8 cellular contexts compared by ENCODE assay signal in genomic region chr20:31675828-31676533, GRCh38. TPM values are rescaled to one million over a fixed set of nuclear protein-coding genes. Genes with fewer than 3 reads are reported as not detected.
DNase-seq lines count a peak whose midpoint lies in the region; ATAC-seq lines count a peak whose summit lies in the region.

No MANE protein-coding gene starts in this region.

- no peaks in the 10 kb centered on the region for H3K27me3 ChIP-seq in thymus (ENCODE audit: control insufficient read depth, insufficient read depth)

- H3K27me3 Mint-ChIP-seq in dendritic cell treated with granulocyte-macrophage colony-stimulating factor and Interleukin-4, amounts not matched to agents 40 ng/mL and 50 ng/mL, for 4 days: no peaks in the 10 kb centered on the region

- H3K27ac ChIP-seq in thymus (ENCODE audit: low read depth): peak overlapping the region; percentile 68

- intact Hi-C loops in dendritic cell treated with granulocyte-macrophage colony-stimulating factor and Interleukin-4, amounts not matched to agents 40 ng/mL and 50 ng/mL, for 4 days (cut with micrococcal nuclease): loop anchor here (1.0 kb wide), 2 partner anchors 23 to 47 kb away; no protein-coding TSS in a partner anchor

- H3K36me3 ChIP-seq in thymus (ENCODE audit: control insufficient read depth, insufficient read depth): peaks cover 38% of the 10 kb centered on the region

- peak overlapping the region; percentile 47 for H3K4me3 ChIP-seq in thymus (ENCODE audit: low read length)

- H3K27ac Mint-ChIP-seq in dendritic cell treated with granulocyte-macrophage colony-stimulating factor and Interleukin-4, amounts not matched to agents 40 ng/mL and 50 ng/mL, for 4 days: peak overlapping the region; percentile 93

- WGBS in thymus: 22% methylated on average over 10 of the region's 10 CpGs

- DNase-seq in GDM1 (lab: John Stamatoyannopoulos, UW) (peak; percentile 79), nucleus accumbens (lab: John Stamatoyannopoulos, UW) (peak in 33 of 56 donors; percentile 7 to 67 (median 33)), NCI-H187 (lab: John Stamatoyannopoulos, UW) (no peak)
- DNase-seq in activated CD4-positive, CD25-positive, alpha-beta regulatory T cell treated with anti-CD3 and anti-CD28 coated beads, Interleukin-2, amount 50 U/mL, for 72 hours: peak; percentile 52

- peaks cover 75% of the 10 kb centered on the region for H3K36me3 Mint-ChIP-seq in dendritic cell treated with granulocyte-macrophage colony-stimulating factor and Interleukin-4, amounts not matched to agents 40 ng/mL and 50 ng/mL, for 4 days (ENCODE audit: low read depth)

- H3K4me1 Mint-ChIP-seq in dendritic cell treated with granulocyte-macrophage colony-stimulating factor and Interleukin-4, amounts not matched to agents 40 ng/mL and 50 ng/mL, for 4 days (ENCODE audit: low read depth): peaks cover 81% of the 10 kb centered on the region

- peaks cover 66% of the 10 kb centered on the region for H3K4me1 ChIP-seq in thymus (ENCODE audit: control insufficient read depth, insufficient read depth, low read length)

- ATAC-seq in HG03354 (IDR thresholded peaks at IDR 0.05; ENCODE audit: poor library complexity, severe bottlenecking, unreplicated experiment) (peak; percentile 60), HG02571 (IDR thresholded peaks at IDR 0.05; ENCODE audit: unreplicated experiment) (no peak)

- H3K9me3 Mint-ChIP-seq in dendritic cell treated with granulocyte-macrophage colony-stimulating factor and Interleukin-4, amounts not matched to agents 40 ng/mL and 50 ng/mL, for 4 days: no peaks in the 10 kb centered on the region

- H3K9me3 ChIP-seq in thymus (ENCODE audit: control insufficient read depth): no peaks in the 10 kb centered on the region

- peak overlapping the region; percentile 72 for H3K4me3 Mint-ChIP-seq in dendritic cell treated with granulocyte-macrophage colony-stimulating factor and Interleukin-4, amounts not matched to agents 40 ng/mL and 50 ng/mL, for 4 days

RNA-seq across cellular contexts. Expression of gene COX4I2, which starts 38.3 kb away (rescaled TPM):
- polyA plus RNA-seq in thymus: 5.4 TPM

RNA-seq across cellular contexts. Expression of gene BCL2L1, which starts 46.7 kb away (rescaled TPM):
- polyA plus RNA-seq in thymus: 58.3 TPM

Comparison
In these comparisons a context has a peak if more than half of its experiments do, and no peak if none do; other contexts are left out.
1. DNase-seq: peak in GDM1 (single experiment), activated CD4-positive, CD25-positive, alpha-beta regulatory T cell treated with anti-CD3 and anti-CD28 coated beads, Interleukin-2, amount 50 U/mL, for 72 hours (single experiment) and nucleus accumbens (33 of 56); none in NCI-H187 (0 of 2).